In genomic region chrX:45774961-45775360, GRCh38 we compare ENCODE assay signal across 12 cellular contexts.
DNase-seq lines count a peak whose midpoint lies in the region; ATAC-seq and TF ChIP-seq lines count a peak whose summit lies in the region.
"Had no signal": no experiment of that assay in that cellular context is flagged by ENCODE, and none has a peak within 500 bp of the region (broad histone marks: within the 10 kb centered on the region; RNA-seq: fewer than 3 reads in every experiment).

No MANE protein-coding gene starts in this region.

- no peaks in the 10 kb centered on the region for H3K27me3 Mint-ChIP-seq in activated naive CD4-positive, alpha-beta T cell treated with anti-CD3 and anti-CD28 coated beads for 36 hours (ENCODE audit: low read depth)
- H3K27me3 Mint-ChIP-seq in WTC11 (ENCODE audit: low read depth): no peaks in the 10 kb centered on the region

- no peak overlapping the region for H3K4me3 Mint-ChIP-seq in activated naive CD4-positive, alpha-beta T cell treated with anti-CD3 and anti-CD28 coated beads for 36 hours
- H3K4me3 Mint-ChIP-seq in WTC11: no peak overlapping the region
- H3K4me3 Mint-ChIP-seq: naive B cell had no signal

- H3K27me3 ChIP-seq in tibial nerve: peaks cover 0 to 11% of the 10 kb centered on the region in 2 donors
- H3K27me3 ChIP-seq in effector memory CD4-positive, alpha-beta T cell (replicated peaks; ENCODE audit: control insufficient read depth, insufficient read depth, low read length, poor library complexity, severe bottlenecking): no peaks in the 10 kb centered on the region

- H3K9me3 ChIP-seq in tibial nerve: no peaks in the 10 kb centered on the region
- no peaks in the 10 kb centered on the region for H3K9me3 ChIP-seq in effector memory CD4-positive, alpha-beta T cell (ENCODE audit: control insufficient read depth, low read length)

- H3K9me3 Mint-ChIP-seq in activated naive CD4-positive, alpha-beta T cell treated with anti-CD3 and anti-CD28 coated beads for 36 hours: no peaks in the 10 kb centered on the region
- H3K9me3 Mint-ChIP-seq in WTC11: no peaks in the 10 kb centered on the region

- TF ChIP-seq EP300 in tibial nerve (IDR thresholded peaks at IDR 0.05): no peak

- ATAC-seq in WTC11: no peak

- peaks cover 19% of the 10 kb centered on the region for H3K36me3 Mint-ChIP-seq in activated naive CD4-positive, alpha-beta T cell treated with anti-CD3 and anti-CD28 coated beads for 36 hours (ENCODE audit: low read depth)
- H3K36me3 Mint-ChIP-seq in WTC11: no peaks in the 10 kb centered on the region; the same call in 1 of the 2 replicates

- TF ChIP-seq CTCF in WTC11 (IDR thresholded peaks at IDR 0.05) (no peak), foreskin fibroblast (IDR thresholded peaks at IDR 0.05; ENCODE audit: low read depth, low read length) (no peak), tibial nerve (IDR thresholded peaks at IDR 0.05) (no peak)

- intact Hi-C loops in activated naive CD4-positive, alpha-beta T cell treated with anti-CD3 and anti-CD28 coated beads for 36 hours (cut with micrococcal nuclease): no loop called here

- peaks cover 0 to 22% (median 0%) of the 10 kb centered on the region in 4 donors for H3K4me1 ChIP-seq in tibial nerve
- H3K4me1 ChIP-seq in effector memory CD4-positive, alpha-beta T cell (ENCODE audit: control insufficient read depth, insufficient read depth, low read length, poor library complexity, severe bottlenecking): peaks cover 10% of the 10 kb centered on the region

- peak overlapping the region; percentile 56 for H3K27ac Mint-ChIP-seq in activated naive CD4-positive, alpha-beta T cell treated with anti-CD3 and anti-CD28 coated beads for 36 hours
- peak overlapping the region; percentile 45; the same call in 1 of the 2 replicates for H3K27ac Mint-ChIP-seq in WTC11
- H3K27ac Mint-ChIP-seq: naive B cell had no signal

- 26 to 54% methylated on average over 5 of the region's 5 CpGs for WGBS in tibial nerve, 2 donors

- H3K4me1 Mint-ChIP-seq in activated naive CD4-positive, alpha-beta T cell treated with anti-CD3 and anti-CD28 coated beads for 36 hours (ENCODE audit: low read depth): peaks cover 78% of the 10 kb centered on the region
- H3K4me1 Mint-ChIP-seq in WTC11: peaks cover 88% of the 10 kb centered on the region

- CTCF ChIA-PET in activated naive CD4-positive, alpha-beta T cell treated with anti-CD3 and anti-CD28 coated beads for 36 hours (lab: Charles Lee): interaction anchor here (0.6 to 1.1 kb wide), 3 partner anchors 26 to 601 kb away, joined by 3 to 5 read pairs (median 4); no protein-coding TSS in a partner anchor
- CTCF ChIA-PET in WTC11 (lab: Charles Lee): interaction anchor here (0.8 kb wide), 1 partner anchor 24 kb away, joined by 3 read pairs; no protein-coding TSS in a partner anchor

- H3K36me3 ChIP-seq in tibial nerve: no peaks in the 10 kb centered on the region
- no peaks in the 10 kb centered on the region for H3K36me3 ChIP-seq in effector memory CD4-positive, alpha-beta T cell (ENCODE audit: control insufficient read depth, insufficient read depth, low read length)

- H3K4me3 ChIP-seq in foreskin fibroblast (ENCODE audit: low read depth in 1 of 2, low read length in 2 of 2) (peak overlapping the region in 1 of 2 donors; percentile 35), tibial nerve (no peak overlapping the region)
- no peak overlapping the region for H3K4me3 ChIP-seq in effector memory CD4-positive, alpha-beta T cell (ENCODE audit: insufficient read depth, low read depth, low read length, poor library complexity, severe bottlenecking)

- POLR2A ChIA-PET in WTC11 (lab: Charles Lee): no interaction called here

- no peak for TF ChIP-seq POLR2A in tibial nerve (IDR thresholded peaks at IDR 0.05)

- H3K27ac ChIP-seq in tibial nerve: peak overlapping the region in 3 of 4 donors; percentile 23 to 67 (median 26)
- no peak overlapping the region for H3K27ac ChIP-seq in effector memory CD4-positive, alpha-beta T cell (ENCODE audit: insufficient read depth, low read length, poor library complexity, severe bottlenecking)
- H3K27ac ChIP-seq: VCaP had no signal

- DNase-seq in activated naive CD4-positive, alpha-beta T cell treated with anti-CD3 and anti-CD28 coated beads for 36 hours: no peak
- no peak for DNase-seq in activated naive CD4-positive, alpha-beta T cell (lab: John Stamatoyannopoulos, UW)
- DNase-seq in WTC11 (ENCODE audit: low spot score): no peak
- peak; percentile 81 to 91 for DNase-seq in foreskin fibroblast
- no peak for DNase-seq in tibial nerve (ENCODE audit: low spot score in 2 of 2)
- DNase-seq in NCI-H1417 treated with DMSO at 0.1 percent for 48 hours (lab: John Stamatoyannopoulos, UW): no peak
- no peak for DNase-seq in effector memory CD4-positive, alpha-beta T cell
- no peak for DNase-seq in DMS53 (lab: John Stamatoyannopoulos, UW)
- DNase-seq: C1 segment of cervical spinal cord, naive B cell, NCI-H2171 treated with DMSO at 0.1 percent for 48 hours had no signal

TF ChIP-seq in WTC11, 78 proteins besides CTCF, POLR2A, EP300 and RAD21:
- no peak for TF ChIP-seq GRHL2 (CRISPR knock-in tag; IDR thresholded peaks at IDR 0.05; ENCODE audit: insufficient replicate concordance, severe bottlenecking)
- no peak for TF ChIP-seq ZNF232 (CRISPR knock-in tag; IDR thresholded peaks at IDR 0.05)

Comparison
In these comparisons a context has a peak if more than half of its experiments do, and no peak if none do; other contexts are left out.
1. DNase-seq: peak in foreskin fibroblast (2 of 2); none in activated naive CD4-positive, alpha-beta T cell treated with anti-CD3 and anti-CD28 coated beads for 36 hours (single experiment), activated naive CD4-positive, alpha-beta T cell (0 of 4), WTC11 (single experiment), tibial nerve (0 of 2), NCI-H1417 treated with DMSO at 0.1 percent for 48 hours (single experiment), effector memory CD4-positive, alpha-beta T cell (0 of 3) and DMS53 (single experiment).